ENCODE assay signal across 8 cellular contexts in genomic region chr22:23767303-23767672, GRCh38. TPM values are rescaled to one million over a fixed set of nuclear protein-coding genes. Genes with fewer than 3 reads are reported as not detected.
DNase-seq lines count a peak whose midpoint lies in the region; ATAC-seq and TF ChIP-seq lines count a peak whose summit lies in the region.

No MANE protein-coding gene starts in this region.

- no peak for DNase-seq in GM12864 (ENCODE audit: low read depth)
- no peak for DNase-seq in WTC11 (ENCODE audit: low spot score)
- no peak for DNase-seq in cardiac muscle cell (ENCODE audit: low read depth in 1 of 2, low spot score in 1 of 2)
- DNase-seq in NCI-H2227 treated with DMSO at 0.1 percent for 48 hours (lab: John Stamatoyannopoulos, UW) = no peak
- no peak for DNase-seq in anterior cingulate cortex (lab: John Stamatoyannopoulos, UW)
- DNase-seq in NCI-H748 treated with DMSO at 0.1 percent for 48 hours (lab: John Stamatoyannopoulos, UW) = no peak

- H3K9ac ChIP-seq in rectal smooth muscle tissue (ENCODE audit: low read length) = peak overlapping the region; percentile 88

- H3K9me3 ChIP-seq in cardiac muscle cell (ENCODE audit: low read depth) = no peaks in the 10 kb centered on the region

- H3K27ac Mint-ChIP-seq in WTC11 = no peak overlapping the region

- H3K27ac ChIP-seq in cardiac muscle cell (peak overlapping the region; percentile 84), rectal smooth muscle tissue (ENCODE audit: low read depth, low read length) (peak overlapping the region; percentile 93)

- H3K36me3 ChIP-seq in cardiac muscle cell = no peaks in the 10 kb centered on the region
- no peaks in the 10 kb centered on the region for H3K36me3 ChIP-seq in rectal smooth muscle tissue (ENCODE audit: control insufficient read depth, insufficient read depth, low read length)

- ATAC-seq in WTC11 (no peak), HG03342 (IDR thresholded peaks at IDR 0.05; ENCODE audit: unreplicated experiment) (no peak)

- H3K4me3 ChIP-seq in GM12864 (ENCODE audit: low read depth, low read length) (peak overlapping the region; percentile 71), cardiac muscle cell (peak overlapping the region; percentile 71), rectal smooth muscle tissue (ENCODE audit: low read length) (peak overlapping the region; percentile 81)

- no peak for TF ChIP-seq CTCF in GM12864 (IDR thresholded peaks at IDR 0.05; ENCODE audit: low read depth, low read length, missing control alignments)
- no peak for TF ChIP-seq CTCF in WTC11 (IDR thresholded peaks at IDR 0.05)
- no peak for TF ChIP-seq CTCF in cardiac muscle cell (IDR thresholded peaks at IDR 0.05; ENCODE audit: low read depth, low read length)

- H3K4me3 Mint-ChIP-seq in WTC11 = peak overlapping the region; percentile 89

- POLR2A ChIA-PET in WTC11 (lab: Charles Lee) = interaction anchor here (0.8 to 1.6 kb wide), 2 partner anchors 83 to 90 kb away, joined by 3 to 4 read pairs; no protein-coding TSS in a partner anchor

- H3K4me1 Mint-ChIP-seq in WTC11 = peaks cover 41% of the 10 kb centered on the region

- H3K27me3 ChIP-seq in cardiac muscle cell = no peaks in the 10 kb centered on the region
- H3K27me3 ChIP-seq in rectal smooth muscle tissue (ENCODE audit: control insufficient read depth, insufficient read depth, low read length) = no peaks in the 10 kb centered on the region

- H3K36me3 Mint-ChIP-seq in WTC11 = peaks cover 2% of the 10 kb centered on the region

- H3K4me1 ChIP-seq in cardiac muscle cell (ENCODE audit: low read depth) (peaks cover 26% of the 10 kb centered on the region), rectal smooth muscle tissue (ENCODE audit: control insufficient read depth, insufficient read depth, low read length) (peaks cover 16% of the 10 kb centered on the region)

- no peaks in the 10 kb centered on the region for H3K9me3 Mint-ChIP-seq in WTC11

- CTCF ChIA-PET in WTC11 (lab: Charles Lee) = interaction anchor here (0.6 to 4.0 kb wide), 16 partner anchors 9 to 301 kb away, joined by 3 to 77 read pairs (median 5); partner anchors contain the start of genes MIF, SLC2A11 and ZNF70

- H3K27me3 Mint-ChIP-seq in WTC11 (ENCODE audit: low read depth) = peaks cover 16% of the 10 kb centered on the region

TF ChIP-seq in WTC11, 78 proteins besides CTCF, POLR2A, EP300 and RAD21:
- TF ChIP-seq ZNF425 (CRISPR knock-in tag; conservative IDR thresholded peaks at IDR 0.05) (no peak), CBFB (CRISPR knock-in tag; IDR thresholded peaks at IDR 0.05; ENCODE audit: low read depth) (peak; percentile 11; the same call in 1 of the 2 replicates)

RNA-seq across cellular contexts. Expression of gene CHCHD10, which starts 0.5 kb away (rescaled TPM):
- 170 to 198 TPM (median 171 TPM) in 3 replicates for total RNA-seq in WTC11 (2021)
- 77.5 and 216 TPM in 2 replicates for total RNA-seq in cardiac muscle cell
- 274 and 324 TPM in 2 replicates for polyA plus RNA-seq in cardiac muscle cell

RNA-seq across cellular contexts. Expression of gene C22orf15, which starts 4.5 kb away (rescaled TPM):
- total RNA-seq in WTC11 (2021) (2.7 to 3.6 TPM (median 3.5 TPM) in 3 replicates), cardiac muscle cell (0.07 TPM in 1 of 2 replicates, not detected in the other)
- 0.27 and 0.91 TPM in 2 replicates for polyA plus RNA-seq in cardiac muscle cell

RNA-seq across cellular contexts. Expression of gene MMP11, which starts 5.4 kb away (rescaled TPM):
- total RNA-seq in WTC11 (2021) (14.5 to 16.5 TPM (median 16.2 TPM) in 3 replicates), cardiac muscle cell (38.2 and 71.2 TPM in 2 replicates)
- polyA plus RNA-seq in cardiac muscle cell = 39.0 and 61.1 TPM in 2 replicates

RNA-seq across cellular contexts. Expression of gene VPREB3, which starts 13.1 kb away (rescaled TPM):
- total RNA-seq in WTC11 (2021) (0.81 to 1.3 TPM (median 0.87 TPM) in 3 replicates), cardiac muscle cell (1.1 and 2.5 TPM in 2 replicates)
- 3.2 and 3.5 TPM in 2 replicates for polyA plus RNA-seq in cardiac muscle cell

RNA-seq across cellular contexts. Expression of gene ZNF70, which starts 16.4 kb away (rescaled TPM):
- total RNA-seq in WTC11 (2021) (3.3 to 3.6 TPM (median 3.3 TPM) in 3 replicates), cardiac muscle cell (6.4 and 8.4 TPM in 2 replicates)
- 2.3 TPM in 2 replicates for polyA plus RNA-seq in cardiac muscle cell
